ENCODE assay signal across 1 cellular context in genomic region chr1:6624712-6625578, GRCh38.
TF ChIP-seq lines count a peak whose summit lies in the region.

Gene THAP3 (plus strand): TSS chr1:6624868. CDS start chr1:6625219, 351 bp downstream.

TF ChIP-seq in HepG2, 621 proteins besides CTCF, POLR2A, EP300 and RAD21 (continued from another document and continues in another):
- TF ChIP-seq ZBTB10 (CRISPR knock-in tag; IDR thresholded peaks at IDR 0.05; ENCODE audit: borderline replicate concordance) (0 out of 2 replicates have a peak, but pooled peaks have one; percentile 82), MNT (IDR thresholded peaks at IDR 0.05) (no peak), ZNF678 (CRISPR knock-in tag; IDR thresholded peaks at IDR 0.05) (no peak), GLMP (CRISPR knock-in tag; IDR thresholded peaks at IDR 0.05; ENCODE audit: borderline replicate concordance) (no peak), ZNF414 (CRISPR knock-in tag; IDR thresholded peaks at IDR 0.05) (no peak), ZNF749 (CRISPR knock-in tag; IDR thresholded peaks at IDR 0.05; ENCODE audit: borderline replicate concordance) (0 out of 2 replicates have a peak, but pooled peaks have one; percentile 12), ATF2 (CRISPR knock-in tag; IDR thresholded peaks at IDR 0.05) (no peak), ZNF318 (CRISPR knock-in tag; IDR thresholded peaks at IDR 0.05) (no peak), MTA1 (CRISPR knock-in tag; IDR thresholded peaks at IDR 0.05; ENCODE audit: borderline replicate concordance) (peak; percentile 53; the same call in 1 of the 2 replicates), ZBTB25 (CRISPR knock-in tag; IDR thresholded peaks at IDR 0.05) (no peak; the same call in 1 of the 2 replicates), ARID3A (IDR thresholded peaks at IDR 0.05; ENCODE audit: low read depth, low read length) (no peak), HIVEP1 (CRISPR knock-in tag; IDR thresholded peaks at IDR 0.05) (no peak), GATAD2A (CRISPR knock-in tag; IDR thresholded peaks at IDR 0.05) (no peak), ELF4 (CRISPR knock-in tag; IDR thresholded peaks at IDR 0.05; ENCODE audit: borderline replicate concordance) (no peak), TOPORS (CRISPR knock-in tag; IDR thresholded peaks at IDR 0.05) (no peak), SMAD3 (CRISPR knock-in tag; IDR thresholded peaks at IDR 0.05) (no peak), ATF7 (IDR thresholded peaks at IDR 0.05) (peak; percentile 48; the same call in 1 of the 2 replicates), ATF7 (CRISPR knock-in tag; IDR thresholded peaks at IDR 0.05) (no peak), ZNF354B (CRISPR knock-in tag; IDR thresholded peaks at IDR 0.05) (no peak), KDM6A (CRISPR knock-in tag; IDR thresholded peaks at IDR 0.05; ENCODE audit: low read depth) (no peak), TAF1 (CRISPR knock-in tag; IDR thresholded peaks at IDR 0.05) (peak; percentile 48; the same call in 1 of the 2 replicates), BRF2 (CRISPR knock-in tag; IDR thresholded peaks at IDR 0.05) (no peak), HOXD1 (CRISPR knock-in tag; IDR thresholded peaks at IDR 0.05) (no peak), SNAPC4 (CRISPR knock-in tag; IDR thresholded peaks at IDR 0.05) (no peak)
